Comparison of ENCODE assay signal across 8 cellular contexts in the genomic region with DNA sequence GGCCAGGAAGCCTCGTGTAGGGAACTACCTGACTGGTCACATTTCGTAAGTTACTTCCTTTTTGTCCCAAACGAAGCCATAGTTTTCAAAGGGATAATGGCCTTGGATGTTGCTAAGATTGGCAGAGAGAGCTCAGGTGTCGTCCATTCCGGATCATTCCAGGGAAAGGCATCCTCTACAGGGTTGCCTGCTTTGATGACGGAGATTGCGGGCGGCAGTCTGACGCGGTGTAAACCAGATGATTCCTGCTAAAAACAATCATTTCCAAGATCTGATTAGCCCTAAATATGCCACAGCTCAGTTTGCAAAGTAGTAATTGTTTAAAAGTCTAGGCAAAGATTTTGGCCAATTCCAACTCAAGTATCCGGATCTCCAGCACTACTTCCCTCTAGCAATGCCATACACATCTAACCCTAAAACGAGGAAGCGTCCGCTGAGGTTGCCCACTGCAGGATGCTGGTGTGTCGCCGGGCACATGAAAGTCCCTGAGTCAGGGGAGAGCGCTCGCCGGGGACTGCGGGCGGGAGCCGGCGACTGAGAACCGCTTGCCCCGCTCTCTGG. TPM values are rescaled to one million over a fixed set of nuclear protein-coding genes. Genes with fewer than 3 reads are reported as not detected.
DNase-seq lines count a peak whose midpoint lies in the region; ATAC-seq and TF ChIP-seq lines count a peak whose summit lies in the region.

No MANE protein-coding gene starts in this region.

- H3K4me2 ChIP-seq in osteoblast (ENCODE audit: insufficient read depth, low read length) = peak overlapping the region; percentile 97

- peaks cover 37% of the 10 kb centered on the region for H3K79me2 ChIP-seq in osteoblast (ENCODE audit: insufficient read depth, low read length)

- H2AFZ ChIP-seq in osteoblast (ENCODE audit: low read length) = peak overlapping the region; percentile 60

- H3K4me3 ChIP-seq in cardiac muscle cell (peak overlapping the region; percentile 85), Panc1 (ENCODE audit: low read depth in 2 of 2, low read length in 2 of 2) (peak overlapping the region; percentile 59 to 80), osteoblast (ENCODE audit: insufficient read depth, low read length) (peak overlapping the region; percentile 84)

- H3K27ac ChIP-seq in cardiac muscle cell (peak overlapping the region; percentile 96), Panc1 (ENCODE audit: low read length) (peak overlapping the region; percentile 85), epithelial cell of prostate (peak overlapping the region; percentile 95), osteoblast (ENCODE audit: low read depth, low read length) (peak overlapping the region; percentile 85)

- no peak for ATAC-seq in left ventricle myocardium superior
- ATAC-seq in Panc1 = peak; percentile 67
- no peak for ATAC-seq in GM21381 (IDR thresholded peaks at IDR 0.05; ENCODE audit: unreplicated experiment)

- H4K20me1 ChIP-seq in osteoblast (ENCODE audit: insufficient read depth, low read length) = peaks cover 12% of the 10 kb centered on the region

- H3K4me1 ChIP-seq in cardiac muscle cell (ENCODE audit: low read depth) = peaks cover 10% of the 10 kb centered on the region
- H3K4me1 ChIP-seq in Panc1 (ENCODE audit: control insufficient read depth, insufficient read depth, low read length) = peaks cover 27% of the 10 kb centered on the region
- H3K4me1 ChIP-seq in osteoblast (ENCODE audit: insufficient read depth, low read length) = peaks cover 53% of the 10 kb centered on the region

- intact Hi-C loops in left ventricle myocardium superior (cut with micrococcal nuclease) (no loop called here), Panc1 (cut with micrococcal nuclease; ENCODE audit: unreplicated experiment) (loop anchor here (5.0 kb wide), 1 partner anchor 143 kb away; no protein-coding TSS in a partner anchor)

- in situ Hi-C loops in Panc1 (cut with HindIII; ENCODE audit: low pct_unique_long_range_greater_than_20kb, low sequenced_read_pairs) = no loop called here

- TF ChIP-seq CTCF in cardiac muscle cell (IDR thresholded peaks at IDR 0.05; ENCODE audit: low read depth, low read length) = no peak
- no peak for TF ChIP-seq CTCF in Panc1 (IDR thresholded peaks at IDR 0.05)
- TF ChIP-seq CTCF in osteoblast (IDR thresholded peaks at IDR 0.05; ENCODE audit: extremely low read depth, low read depth, low read length) = no peak

- H3K27me3 ChIP-seq in cardiac muscle cell = no peaks in the 10 kb centered on the region
- H3K27me3 ChIP-seq in Panc1 (ENCODE audit: control insufficient read depth, insufficient read depth, low read length) = no peaks in the 10 kb centered on the region
- no peaks in the 10 kb centered on the region for H3K27me3 ChIP-seq in osteoblast (ENCODE audit: insufficient read depth, low read length)

- DNase-seq in cardiac muscle cell (ENCODE audit: low read depth in 1 of 2, low spot score in 1 of 2) (no peak), left ventricle myocardium superior (no peak), Panc1 (ENCODE audit: low read depth, low spot score) (peak; percentile 32), epithelial cell of prostate (ENCODE audit: low read depth, low spot score) (no peak), osteoblast (ENCODE audit: insufficient read length, low spot score, missing footprints) (peak; percentile 80), T1000 (lab: John Stamatoyannopoulos, UW) (no peak)
- DNase-seq in activated CD4-positive, alpha-beta T cell treated with anti-CD3 and anti-CD28 coated beads, Interleukin-2, amount 50 U/mL, for 1 hour = no peak

- H3K36me3 ChIP-seq in cardiac muscle cell (no peaks in the 10 kb centered on the region), Panc1 (ENCODE audit: control insufficient read depth, insufficient read depth, low read length) (no peaks in the 10 kb centered on the region; the same call in 1 of the 2 replicates), osteoblast (ENCODE audit: insufficient read depth, low read length) (no peaks in the 10 kb centered on the region)

- CTCF ChIA-PET in Panc1 (lab: Charles Lee) = interaction anchor here (1.9 kb wide), 1 partner anchor 93 kb away, joined by 5 read pairs; no protein-coding TSS in a partner anchor

- H3K9me3 ChIP-seq in cardiac muscle cell (ENCODE audit: low read depth) (no peaks in the 10 kb centered on the region), Panc1 (ENCODE audit: control insufficient read depth, insufficient read depth, low read depth, low read length) (no peaks in the 10 kb centered on the region), osteoblast (ENCODE audit: low read depth, low read length) (no peaks in the 10 kb centered on the region)

- POLR2A ChIA-PET in Panc1 (lab: Charles Lee) = no interaction called here

- BruUV-seq in Panc1 (replicated peaks; lab: Mats Ljungman, UMichigan) = TSS peak; percentile 96

RNA-seq across cellular contexts. Expression of a gene that starts 0.6 kb away (rescaled TPM):
- total RNA-seq in cardiac muscle cell (38.9 and 51.8 TPM in 2 replicates), left ventricle myocardium superior (11.8 TPM), Panc1 (2021; ENCODE audit: unreplicated experiment) (34.0 TPM), osteoblast (53.6 and 55.7 TPM in 2 replicates)
- polyA plus RNA-seq in cardiac muscle cell = 33.6 and 36.6 TPM in 2 replicates
- 9.8 TPM for polyA plus RNA-seq in Panc1 (2012; ENCODE audit: insufficient read length)

RNA-seq across cellular contexts. Expression of a gene that starts 41.8 kb away (rescaled TPM):
- total RNA-seq in cardiac muscle cell (225 and 367 TPM in 2 replicates), left ventricle myocardium superior (257 TPM), Panc1 (2021; ENCODE audit: unreplicated experiment) (0.15 TPM), osteoblast (255 and 262 TPM in 2 replicates)
- polyA plus RNA-seq in cardiac muscle cell = 110 and 152 TPM in 2 replicates
- 0.02 TPM for polyA plus RNA-seq in Panc1 (2012; ENCODE audit: insufficient read length)

Comparison
In these comparisons a context has a peak if more than half of its experiments do, and no peak if none do; other contexts are left out.
1. DNase-seq: peak in Panc1 (single experiment) and osteoblast (single experiment); none in cardiac muscle cell (0 of 2), left ventricle myocardium superior (single experiment), epithelial cell of prostate (single experiment), T1000 (single experiment) and activated CD4-positive, alpha-beta T cell treated with anti-CD3 and anti-CD28 coated beads, Interleukin-2, amount 50 U/mL, for 1 hour (single experiment).
2. RNA of a gene that starts 41.8 kb away (total RNA-seq): 225 to 367 TPM in cardiac muscle cell, 255 to 262 TPM in osteoblast and 257 TPM in left ventricle myocardium superior (single experiment); 0.15 TPM in Panc1 (single experiment); every median in the first group is over 100 times any median in the second.
3. Peak in every context shown above with its lines, with median percentiles within 50 percentile points of each other: H3K27ac ChIP-seq and H3K4me3 ChIP-seq.